ENCODE assay signal across 8 cellular contexts in genomic region chr10:114544045-114544659, GRCh38.
A peak's percentile ranks its signal among the peaks of the same experiment; 100 is the strongest.
DNase-seq lines count a peak whose midpoint lies in the region; ATAC-seq and TF ChIP-seq lines count a peak whose summit lies in the region.

No MANE protein-coding gene starts in this region.

- intact Hi-C loops in cardiac septum (cut with DNase I), result loop anchor here (10.0 kb wide), 1 partner anchor 239 kb away; no protein-coding TSS in a partner anchor

- no peaks in the 10 kb centered on the region; the same call in 1 of the 2 replicates for H4K20me1 ChIP-seq in GM23338 (replicated peaks; ENCODE audit: insufficient read depth)

- peaks cover 11% of the 10 kb centered on the region for H3K27me3 ChIP-seq in GM23338 (ENCODE audit: insufficient read depth)

- H3K27ac ChIP-seq in GM23338 (ENCODE audit: low read depth), result no peak overlapping the region

- H2AFZ ChIP-seq in GM23338, result no peak overlapping the region

- TF ChIP-seq CTCF in GM23338 (conservative IDR thresholded peaks at IDR 0.05; ENCODE audit: low read depth in 2 of 2), result no peak

- H3K79me2 ChIP-seq in GM23338 (replicated peaks; ENCODE audit: insufficient read depth), result no peaks in the 10 kb centered on the region

- H3K4me3 Mint-ChIP-seq in T-helper 2 cell treated with Interferon-gamma antibody and Interleukin-4, amounts not matched to agents 5 μg/mL and 100 μg/mL, for 36 hours, result peak overlapping the region; percentile 85
- peak overlapping the region; percentile 63 for H3K4me3 Mint-ChIP-seq in stimulated activated memory B cell treated with anti-CD40 and anti-IgM and Interleukin-4, amounts not matched to agents 10 μg/mL and 1 μg/mL and 100 μg/mL, for 72 hours
- H3K4me3 Mint-ChIP-seq in GM23338, result no peak overlapping the region

- H3K27ac Mint-ChIP-seq in T-helper 2 cell treated with Interferon-gamma antibody and Interleukin-4, amounts not matched to agents 5 μg/mL and 100 μg/mL, for 36 hours, result peak overlapping the region; percentile 100
- peak overlapping the region; percentile 92 for H3K27ac Mint-ChIP-seq in stimulated activated memory B cell treated with anti-CD40 and anti-IgM and Interleukin-4, amounts not matched to agents 10 μg/mL and 1 μg/mL and 100 μg/mL, for 72 hours
- H3K27ac Mint-ChIP-seq in GM23338, result no peak overlapping the region

- no peaks in the 10 kb centered on the region for H3K9me3 Mint-ChIP-seq in T-helper 2 cell treated with Interferon-gamma antibody and Interleukin-4, amounts not matched to agents 5 μg/mL and 100 μg/mL, for 36 hours
- H3K9me3 Mint-ChIP-seq in stimulated activated memory B cell treated with anti-CD40 and anti-IgM and Interleukin-4, amounts not matched to agents 10 μg/mL and 1 μg/mL and 100 μg/mL, for 72 hours, result no peaks in the 10 kb centered on the region
- H3K9me3 Mint-ChIP-seq in GM23338, result no peaks in the 10 kb centered on the region; the same call in 2 of the 3 replicates

- DNase-seq in T-helper 2 cell treated with Interferon-gamma antibody and Interleukin-4, amounts not matched to agents 5 μg/mL and 100 μg/mL, for 36 hours (ENCODE audit: low spot score), result peak; percentile 76
- peak; percentile 48 for DNase-seq in effector CD4-positive, alpha-beta T cell
- DNase-seq in GM23338 (ENCODE audit: low spot score) (no peak), NCI-H2196 (lab: John Stamatoyannopoulos, UW; ENCODE audit: unreplicated experiment) (no peak), cardiac septum (ENCODE audit: low spot score) (no peak)

- H3K4me1 Mint-ChIP-seq in T-helper 2 cell treated with Interferon-gamma antibody and Interleukin-4, amounts not matched to agents 5 μg/mL and 100 μg/mL, for 36 hours (ENCODE audit: low read depth), result peaks cover 80% of the 10 kb centered on the region
- peaks cover 47% of the 10 kb centered on the region for H3K4me1 Mint-ChIP-seq in stimulated activated memory B cell treated with anti-CD40 and anti-IgM and Interleukin-4, amounts not matched to agents 10 μg/mL and 1 μg/mL and 100 μg/mL, for 72 hours
- H3K4me1 Mint-ChIP-seq in GM23338, result peaks cover 7% of the 10 kb centered on the region; the same call in 2 of the 3 replicates

- no peak overlapping the region for H3K4me2 ChIP-seq in GM23338

- no peak overlapping the region for H3K4me3 ChIP-seq in GM23338

- no peaks in the 10 kb centered on the region; the same call in 1 of the 2 replicates for H3K9me2 ChIP-seq in GM23338 (ENCODE audit: insufficient read depth)

- no peaks in the 10 kb centered on the region for H3K36me3 ChIP-seq in GM23338 (ENCODE audit: insufficient read depth)

- peaks cover 3% of the 10 kb centered on the region for H3K36me3 Mint-ChIP-seq in T-helper 2 cell treated with Interferon-gamma antibody and Interleukin-4, amounts not matched to agents 5 μg/mL and 100 μg/mL, for 36 hours (ENCODE audit: low read depth)
- H3K36me3 Mint-ChIP-seq in stimulated activated memory B cell treated with anti-CD40 and anti-IgM and Interleukin-4, amounts not matched to agents 10 μg/mL and 1 μg/mL and 100 μg/mL, for 72 hours, result no peaks in the 10 kb centered on the region
- H3K36me3 Mint-ChIP-seq in GM23338 (ENCODE audit: low read depth), result no peaks in the 10 kb centered on the region; the same call in 2 of the 3 replicates

- ATAC-seq in GM18867 (IDR thresholded peaks at IDR 0.05; ENCODE audit: unreplicated experiment) (peak; percentile 97), HG03045 (IDR thresholded peaks at IDR 0.05; ENCODE audit: unreplicated experiment) (peak; percentile 91), GM23338 (no peak)
- peak; percentile 96 for ATAC-seq in stimulated activated memory B cell treated with anti-CD40 and anti-IgM and Interleukin-4, amounts not matched to agents 10 μg/mL and 1 μg/mL and 100 μg/mL, for 72 hours

- H3K27me3 Mint-ChIP-seq in T-helper 2 cell treated with Interferon-gamma antibody and Interleukin-4, amounts not matched to agents 5 μg/mL and 100 μg/mL, for 36 hours (ENCODE audit: low read depth), result no peaks in the 10 kb centered on the region
- no peaks in the 10 kb centered on the region for H3K27me3 Mint-ChIP-seq in stimulated activated memory B cell treated with anti-CD40 and anti-IgM and Interleukin-4, amounts not matched to agents 10 μg/mL and 1 μg/mL and 100 μg/mL, for 72 hours
- H3K27me3 Mint-ChIP-seq in GM23338 (ENCODE audit: insufficient read depth, low read depth, poor library complexity), result peaks cover 15% of the 10 kb centered on the region

- H3K4me1 ChIP-seq in GM23338 (ENCODE audit: insufficient read depth), result peaks cover 11% of the 10 kb centered on the region

- H3F3A ChIP-seq in GM23338 (replicated peaks; ENCODE audit: low read depth), result no peaks in the 10 kb centered on the region

TF ChIP-seq in GM23338, 12 proteins besides CTCF, POLR2A, EP300 and RAD21 (continues in another document):
- no peak for TF ChIP-seq ZNF331 (CRISPR knock-in tag; IDR thresholded peaks at IDR 0.05; ENCODE audit: low read depth)
- TF ChIP-seq, protein P1, sequence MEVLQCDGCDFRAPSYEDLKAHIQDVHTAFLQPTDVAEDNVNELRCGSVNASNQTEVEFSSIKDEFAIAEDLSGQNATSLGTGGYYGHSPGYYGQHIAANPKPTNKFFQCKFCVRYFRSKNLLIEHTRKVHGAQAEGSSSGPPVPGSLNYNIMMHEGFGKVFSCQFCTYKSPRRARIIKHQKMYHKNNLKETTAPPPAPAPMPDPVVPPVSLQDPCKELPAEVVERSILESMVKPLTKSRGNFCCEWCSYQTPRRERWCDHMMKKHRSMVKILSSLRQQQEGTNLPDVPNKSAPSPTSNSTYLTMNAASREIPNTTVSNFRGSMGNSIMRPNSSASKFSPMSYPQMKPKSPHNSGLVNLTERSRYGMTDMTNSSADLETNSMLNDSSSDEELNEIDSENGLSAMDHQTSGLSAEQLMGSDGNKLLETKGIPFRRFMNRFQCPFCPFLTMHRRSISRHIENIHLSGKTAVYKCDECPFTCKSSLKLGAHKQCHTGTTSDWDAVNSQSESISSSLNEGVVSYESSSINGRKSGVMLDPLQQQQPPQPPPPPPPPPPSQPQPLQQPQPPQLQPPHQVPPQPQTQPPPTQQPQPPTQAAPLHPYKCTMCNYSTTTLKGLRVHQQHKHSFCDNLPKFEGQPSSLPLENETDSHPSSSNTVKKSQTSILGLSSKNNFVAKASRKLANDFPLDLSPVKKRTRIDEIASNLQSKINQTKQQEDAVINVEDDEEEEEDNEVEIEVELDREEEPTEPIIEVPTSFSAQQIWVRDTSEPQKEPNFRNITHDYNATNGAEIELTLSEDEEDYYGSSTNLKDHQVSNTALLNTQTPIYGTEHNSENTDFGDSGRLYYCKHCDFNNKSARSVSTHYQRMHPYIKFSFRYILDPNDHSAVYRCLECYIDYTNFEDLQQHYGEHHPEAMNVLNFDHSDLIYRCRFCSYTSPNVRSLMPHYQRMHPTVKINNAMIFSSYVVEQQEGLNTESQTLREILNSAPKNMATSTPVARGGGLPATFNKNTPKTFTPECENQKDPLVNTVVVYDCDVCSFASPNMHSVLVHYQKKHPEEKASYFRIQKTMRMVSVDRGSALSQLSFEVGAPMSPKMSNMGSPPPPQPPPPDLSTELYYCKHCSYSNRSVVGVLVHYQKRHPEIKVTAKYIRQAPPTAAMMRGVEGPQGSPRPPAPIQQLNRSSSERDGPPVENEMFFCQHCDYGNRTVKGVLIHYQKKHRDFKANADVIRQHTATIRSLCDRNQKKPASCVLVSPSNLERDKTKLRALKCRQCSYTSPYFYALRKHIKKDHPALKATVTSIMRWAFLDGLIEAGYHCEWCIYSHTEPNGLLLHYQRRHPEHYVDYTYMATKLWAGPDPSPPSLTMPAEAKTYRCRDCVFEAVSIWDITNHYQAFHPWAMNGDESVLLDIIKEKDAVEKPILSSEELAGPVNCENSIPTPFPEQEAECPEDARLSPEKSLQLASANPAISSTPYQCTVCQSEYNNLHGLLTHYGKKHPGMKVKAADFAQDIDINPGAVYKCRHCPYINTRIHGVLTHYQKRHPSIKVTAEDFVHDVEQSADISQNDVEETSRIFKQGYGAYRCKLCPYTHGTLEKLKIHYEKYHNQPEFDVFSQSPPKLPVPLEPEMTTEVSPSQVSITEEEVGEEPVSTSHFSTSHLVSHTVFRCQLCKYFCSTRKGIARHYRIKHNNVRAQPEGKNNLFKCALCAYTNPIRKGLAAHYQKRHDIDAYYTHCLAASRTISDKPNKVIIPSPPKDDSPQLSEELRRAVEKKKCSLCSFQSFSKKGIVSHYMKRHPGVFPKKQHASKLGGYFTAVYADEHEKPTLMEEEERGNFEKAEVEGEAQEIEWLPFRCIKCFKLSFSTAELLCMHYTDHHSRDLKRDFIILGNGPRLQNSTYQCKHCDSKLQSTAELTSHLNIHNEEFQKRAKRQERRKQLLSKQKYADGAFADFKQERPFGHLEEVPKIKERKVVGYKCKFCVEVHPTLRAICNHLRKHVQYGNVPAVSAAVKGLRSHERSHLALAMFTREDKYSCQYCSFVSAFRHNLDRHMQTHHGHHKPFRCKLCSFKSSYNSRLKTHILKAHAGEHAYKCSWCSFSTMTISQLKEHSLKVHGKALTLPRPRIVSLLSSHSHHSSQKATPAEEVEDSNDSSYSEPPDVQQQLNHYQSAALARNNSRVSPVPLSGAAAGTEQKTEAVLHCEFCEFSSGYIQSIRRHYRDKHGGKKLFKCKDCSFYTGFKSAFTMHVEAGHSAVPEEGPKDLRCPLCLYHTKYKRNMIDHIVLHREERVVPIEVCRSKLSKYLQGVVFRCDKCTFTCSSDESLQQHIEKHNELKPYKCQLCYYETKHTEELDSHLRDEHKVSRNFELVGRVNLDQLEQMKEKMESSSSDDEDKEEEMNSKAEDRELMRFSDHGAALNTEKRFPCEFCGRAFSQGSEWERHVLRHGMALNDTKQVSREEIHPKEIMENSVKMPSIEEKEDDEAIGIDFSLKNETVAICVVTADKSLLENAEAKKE (CRISPR knock-in tag; IDR thresholded peaks at IDR 0.05), result no peak
- TF ChIP-seq EZH2phosphoT487 (IDR thresholded peaks at IDR 0.05; ENCODE audit: unreplicated experiment), result no peak
- no peak for TF ChIP-seq POLR2AphosphoS5 (IDR thresholded peaks at IDR 0.05; ENCODE audit: low read depth)
- no peak for TF ChIP-seq NANOG (IDR thresholded peaks at IDR 0.05; ENCODE audit: borderline replicate concordance)
- TF ChIP-seq STAT1 (IDR thresholded peaks at IDR 0.05; ENCODE audit: unreplicated experiment), result no peak
- no peak for TF ChIP-seq EZH2 (IDR thresholded peaks at IDR 0.05; ENCODE audit: low read depth, unreplicated experiment)
- no peak for TF ChIP-seq JUNB (IDR thresholded peaks at IDR 0.05; ENCODE audit: unreplicated experiment)
- TF ChIP-seq, protein P2, sequence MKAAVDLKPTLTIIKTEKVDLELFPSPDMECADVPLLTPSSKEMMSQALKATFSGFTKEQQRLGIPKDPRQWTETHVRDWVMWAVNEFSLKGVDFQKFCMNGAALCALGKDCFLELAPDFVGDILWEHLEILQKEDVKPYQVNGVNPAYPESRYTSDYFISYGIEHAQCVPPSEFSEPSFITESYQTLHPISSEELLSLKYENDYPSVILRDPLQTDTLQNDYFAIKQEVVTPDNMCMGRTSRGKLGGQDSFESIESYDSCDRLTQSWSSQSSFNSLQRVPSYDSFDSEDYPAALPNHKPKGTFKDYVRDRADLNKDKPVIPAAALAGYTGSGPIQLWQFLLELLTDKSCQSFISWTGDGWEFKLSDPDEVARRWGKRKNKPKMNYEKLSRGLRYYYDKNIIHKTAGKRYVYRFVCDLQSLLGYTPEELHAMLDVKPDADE (IDR thresholded peaks at IDR 0.05), result no peak

Comparison
In these comparisons a context has a peak if more than half of its experiments do, and no peak if none do; other contexts are left out.
1. DNase-seq: peak in T-helper 2 cell treated with Interferon-gamma antibody and Interleukin-4, amounts not matched to agents 5 μg/mL and 100 μg/mL, for 36 hours (single experiment) and effector CD4-positive, alpha-beta T cell (single experiment); none in GM23338 (single experiment), NCI-H2196 (single experiment) and cardiac septum (single experiment).